9 cellular contexts compared by ENCODE assay signal in genomic region chr13:46721054-46721453, GRCh38.
DNase-seq lines count a peak whose midpoint lies in the region; ATAC-seq and TF ChIP-seq lines count a peak whose summit lies in the region.
"Had no signal": no experiment of that assay in that cellular context is flagged by ENCODE, and none has a peak within 500 bp of the region (broad histone marks: within the 10 kb centered on the region; RNA-seq: fewer than 3 reads in every experiment).

No MANE protein-coding gene starts in this region.

- CTCF ChIA-PET in naive thymus-derived CD4-positive, alpha-beta T cell (lab: Charles Lee): interaction anchor here (0.5 to 3.2 kb wide), 3 partner anchors 170 to 284 kb away, joined by 5 to 53 read pairs (median 10); partner anchors contain the start of gene LRCH1

- H4K20me1 ChIP-seq in Loucy (ENCODE audit: insufficient read depth, low read length, poor library complexity, severe bottlenecking): no peaks in the 10 kb centered on the region

- no peak overlapping the region for H3K4me3 Mint-ChIP-seq in endothelial cell (ENCODE audit: unreplicated experiment)
- no peak overlapping the region for H3K4me3 Mint-ChIP-seq in naive thymus-derived CD4-positive, alpha-beta T cell
- H3K4me3 Mint-ChIP-seq: stimulated activated naive B cell treated with anti-CD40 and anti-IgM and Interleukin-4, amounts not matched to agents 10 μg/mL and 1 μg/mL and 100 μg/mL, for 72 hours had no signal

- peaks cover 24% of the 10 kb centered on the region for H3K36me3 ChIP-seq in Loucy (ENCODE audit: insufficient read depth, low read length)
- peaks cover 0 to 14% (median 0%) of the 10 kb centered on the region in 3 experiments for H3K36me3 ChIP-seq in naive thymus-derived CD4-positive, alpha-beta T cell (ENCODE audit: control insufficient read depth in 2 of 3, insufficient read depth in 3 of 3, low read length in 3 of 3)

- H3K9me3 ChIP-seq in Loucy (ENCODE audit: insufficient read depth, low read depth, low read length): no peaks in the 10 kb centered on the region
- no peaks in the 10 kb centered on the region for H3K9me3 ChIP-seq in naive thymus-derived CD4-positive, alpha-beta T cell (ENCODE audit: control insufficient read depth in 2 of 3, low read length in 3 of 3)

- no peaks in the 10 kb centered on the region for H3K79me2 ChIP-seq in Loucy (ENCODE audit: insufficient read depth, low read length)

- H3K4me2 ChIP-seq in Loucy (ENCODE audit: low read depth, low read length, poor library complexity, severe bottlenecking): no peak overlapping the region

- H3K9me3 Mint-ChIP-seq in endothelial cell (ENCODE audit: unreplicated experiment): no peaks in the 10 kb centered on the region
- peaks cover 0 to 3% (median 0%) of the 10 kb centered on the region in 11 donors for H3K9me3 Mint-ChIP-seq in naive thymus-derived CD4-positive, alpha-beta T cell
- H3K9me3 Mint-ChIP-seq: stimulated activated naive B cell treated with anti-CD40 and anti-IgM and Interleukin-4, amounts not matched to agents 10 μg/mL and 1 μg/mL and 100 μg/mL, for 72 hours had no signal

- H3K9me2 ChIP-seq in Loucy (replicated peaks; ENCODE audit: low read depth, low read length): no peaks in the 10 kb centered on the region

- POLR2A ChIA-PET in naive thymus-derived CD4-positive, alpha-beta T cell (lab: Charles Lee): no interaction called here

- no peaks in the 10 kb centered on the region for H3K27me3 Mint-ChIP-seq in endothelial cell (ENCODE audit: unreplicated experiment)
- no peaks in the 10 kb centered on the region for H3K27me3 Mint-ChIP-seq in naive thymus-derived CD4-positive, alpha-beta T cell
- H3K27me3 Mint-ChIP-seq: stimulated activated naive B cell treated with anti-CD40 and anti-IgM and Interleukin-4, amounts not matched to agents 10 μg/mL and 1 μg/mL and 100 μg/mL, for 72 hours had no signal

- no peaks in the 10 kb centered on the region for H3F3A ChIP-seq in Loucy (ENCODE audit: low read depth)

- intact Hi-C loops in naive thymus-derived CD4-positive, alpha-beta T cell (cut with micrococcal nuclease): loop anchor here (1.0 kb wide), 3 partner anchors 170 to 400 kb away; no protein-coding TSS in a partner anchor

- DNase-seq in DMS153 treated with DMSO at 0.1 percent for 48 hours (lab: John Stamatoyannopoulos, UW; ENCODE audit: unreplicated experiment): peak; percentile 37
- no peak for DNase-seq in DMS153 (lab: John Stamatoyannopoulos, UW)
- peak; percentile 56 for DNase-seq in activated CD4-positive, alpha-beta T cell treated with anti-CD3 and anti-CD28 coated beads for 48 hours
- DNase-seq in endothelial cell (ENCODE audit: low spot score): peak; percentile 26
- DNase-seq in naive thymus-derived CD4-positive, alpha-beta T cell: peak in 7 of 9 donors; percentile 10 to 54 (median 44)
- no peak for DNase-seq in NCI-H526 treated with DMSO at 0.1 percent for 48 hours (lab: John Stamatoyannopoulos, UW)
- DNase-seq: stimulated activated naive B cell treated with anti-CD40 and anti-IgM and Interleukin-4, amounts not matched to agents 10 μg/mL and 1 μg/mL and 100 μg/mL, for 72 hours had no signal

- H3K27ac Mint-ChIP-seq in endothelial cell (ENCODE audit: unreplicated experiment): no peak overlapping the region
- no peak overlapping the region for H3K27ac Mint-ChIP-seq in naive thymus-derived CD4-positive, alpha-beta T cell
- H3K27ac Mint-ChIP-seq: stimulated activated naive B cell treated with anti-CD40 and anti-IgM and Interleukin-4, amounts not matched to agents 10 μg/mL and 1 μg/mL and 100 μg/mL, for 72 hours had no signal

- H3K9ac ChIP-seq in Loucy (ENCODE audit: low read depth, low read length, poor library complexity, severe bottlenecking): no peak overlapping the region

- H3K27me3 ChIP-seq in Loucy (ENCODE audit: insufficient read depth, low read length, poor library complexity, severe bottlenecking): no peaks in the 10 kb centered on the region
- no peaks in the 10 kb centered on the region for H3K27me3 ChIP-seq in naive thymus-derived CD4-positive, alpha-beta T cell (ENCODE audit: control insufficient read depth in 2 of 2, insufficient read depth in 2 of 2, low read length in 2 of 2)

- no peaks in the 10 kb centered on the region for H3K4me1 Mint-ChIP-seq in endothelial cell (ENCODE audit: unreplicated experiment)
- H3K4me1 Mint-ChIP-seq in naive thymus-derived CD4-positive, alpha-beta T cell: peaks cover 0 to 5% (median 0%) of the 10 kb centered on the region in 7 donors

- TF ChIP-seq CTCF in Loucy (conservative IDR thresholded peaks at IDR 0.05; ENCODE audit: low read length) (peak; percentile 78), endothelial cell (IDR thresholded peaks at IDR 0.05; ENCODE audit: unreplicated experiment) (peak; percentile 56)

- peaks cover 35% of the 10 kb centered on the region for H3K36me3 Mint-ChIP-seq in endothelial cell (ENCODE audit: low read depth, unreplicated experiment)
- H3K36me3 Mint-ChIP-seq in naive thymus-derived CD4-positive, alpha-beta T cell: peaks cover 13 to 37% (median 16%) of the 10 kb centered on the region in 5 donors

- no peak overlapping the region for H3K27ac ChIP-seq in naive thymus-derived CD4-positive, alpha-beta T cell (ENCODE audit: low read depth, low read length)

- H3K4me3 ChIP-seq in Loucy (ENCODE audit: low read length, poor library complexity, severe bottlenecking): no peak overlapping the region
- H3K4me3 ChIP-seq in naive thymus-derived CD4-positive, alpha-beta T cell (ENCODE audit: low read length): no peak overlapping the region

- ATAC-seq in naive thymus-derived CD4-positive, alpha-beta T cell: peak; percentile 61
- ATAC-seq in GM21360 (IDR thresholded peaks at IDR 0.05; ENCODE audit: unreplicated experiment): no peak

- H2AFZ ChIP-seq in Loucy (ENCODE audit: low read length): no peak overlapping the region

- H3K4me1 ChIP-seq in Loucy (ENCODE audit: insufficient read depth, low read length, poor library complexity, severe bottlenecking): peaks cover 9% of the 10 kb centered on the region
- H3K4me1 ChIP-seq in naive thymus-derived CD4-positive, alpha-beta T cell (ENCODE audit: control insufficient read depth in 2 of 2, insufficient read depth in 2 of 2, low read length in 2 of 2): no peaks in the 10 kb centered on the region

Comparison
In these comparisons a context has a peak if more than half of its experiments do, and no peak if none do; other contexts are left out.
1. DNase-seq: peak in DMS153 treated with DMSO at 0.1 percent for 48 hours (single experiment), activated CD4-positive, alpha-beta T cell treated with anti-CD3 and anti-CD28 coated beads for 48 hours (single experiment), endothelial cell (single experiment) and naive thymus-derived CD4-positive, alpha-beta T cell (7 of 9); none in DMS153 (single experiment) and NCI-H526 treated with DMSO at 0.1 percent for 48 hours (single experiment).